ENCODE assay signal across 12 cellular contexts in the genomic region with DNA sequence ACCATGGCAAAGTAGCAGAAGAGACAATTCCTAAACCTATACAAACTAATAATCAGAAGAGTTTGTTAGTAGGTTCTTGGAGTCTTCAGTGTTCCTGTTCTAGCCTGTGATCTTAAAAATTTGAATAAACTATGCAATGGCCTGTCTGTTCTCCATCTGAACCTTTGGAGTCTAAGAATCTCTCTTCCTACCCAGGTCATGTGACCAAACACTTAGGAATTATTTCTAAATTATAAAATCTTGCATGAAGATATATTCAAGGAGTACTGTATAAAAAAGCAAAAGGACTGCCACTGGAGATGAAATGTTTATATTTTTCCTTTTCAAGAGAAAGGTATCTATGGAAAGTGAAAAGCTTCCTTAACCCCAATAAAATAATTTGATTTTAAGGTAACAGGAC. TPM values are rescaled to one million over a fixed set of nuclear protein-coding genes. Genes with fewer than 3 reads are reported as not detected.
DNase-seq lines count a peak whose midpoint lies in the region; ATAC-seq, FAIRE-seq and TF ChIP-seq lines count a peak whose summit lies in the region.
"Had no signal": no experiment of that assay in that cellular context is flagged by ENCODE, and none has a peak within 500 bp of the region (broad histone marks: within the 10 kb centered on the region; RNA-seq: fewer than 3 reads in every experiment).

No MANE protein-coding gene starts in this region.

- in situ Hi-C loops in HepG2 (cut with HindIII; ENCODE audit: extremely low pct_ligation_motif_present, low pct_unique_long_range_greater_than_20kb), result no loop called here

- BruUV-seq in HepG2 (replicated peaks; lab: Mats Ljungman, UMichigan) (no TSS peak), endothelial cell of umbilical vein (replicated peaks; lab: Mats Ljungman, UMichigan) (no TSS peak)

- no peak for TF ChIP-seq RAD21 in HepG2 (CRISPR knock-in tag; IDR thresholded peaks at IDR 0.05)

- DNase-seq in HepG2 (ENCODE audit: low spot score), result no peak
- DNase-seq in right lobe of liver, result no peak
- DNase-seq in RWPE2 (ENCODE audit: low spot score), result no peak
- no peak for DNase-seq in endothelial cell of umbilical vein (ENCODE audit: low read depth, low spot score)
- no peak for DNase-seq in NCI-H2029 treated with DMSO at 0.1 percent for 48 hours (lab: John Stamatoyannopoulos, UW)
- DNase-seq in effector CD4-positive, alpha-beta T cell, result no peak
- no peak for DNase-seq in kidney tubule cell (ENCODE audit: low spot score)
- DNase-seq: effector memory CD4-positive, alpha-beta T cell; NCI-H1436; NK-92 treated with Interleukin-12 subunit alpha and Interleukin-12 subunit beta, amount 100 ng/mL, for 24 hours had no signal

- no peak overlapping the region for H2AFZ ChIP-seq in HepG2 (ENCODE audit: low read length)
- no peak overlapping the region for H2AFZ ChIP-seq in endothelial cell of umbilical vein (ENCODE audit: low read depth, low read length)

- FAIRE-seq in HepG2 (lab: Jason Lieb, UNC) (no peak), endothelial cell of umbilical vein (lab: Jason Lieb, UNC) (no peak)

- H3K9me1 ChIP-seq in endothelial cell of umbilical vein (replicated peaks; ENCODE audit: control insufficient read depth, extremely low read depth, insufficient read depth, low read length), result no peaks in the 10 kb centered on the region

- H3K9me3 ChIP-seq in HepG2 (ENCODE audit: low read length) (no peaks in the 10 kb centered on the region), right lobe of liver (no peaks in the 10 kb centered on the region), RWPE2 (ENCODE audit: severe bottlenecking) (no peaks in the 10 kb centered on the region), endothelial cell of umbilical vein (replicated peaks; ENCODE audit: control insufficient read depth, insufficient read depth, low read length) (no peaks in the 10 kb centered on the region)

- H3K27me3 ChIP-seq in HepG2 (ENCODE audit: control insufficient read depth in 1 of 2, insufficient read depth in 2 of 2, low read length in 2 of 2) (no peaks in the 10 kb centered on the region), right lobe of liver (peaks cover 0 to 28% of the 10 kb centered on the region in 2 donors), RWPE2 (ENCODE audit: insufficient read depth, poor library complexity, severe bottlenecking) (no peaks in the 10 kb centered on the region), endothelial cell of umbilical vein (ENCODE audit: control insufficient read depth in 2 of 2, insufficient read depth in 2 of 2, low read length in 2 of 2) (no peaks in the 10 kb centered on the region)

- H3K4me2 ChIP-seq in HepG2 (ENCODE audit: low read depth, low read length) (peak overlapping the region; percentile 87), endothelial cell of umbilical vein (ENCODE audit: insufficient read depth, low read length) (peak overlapping the region; percentile 77)

- H3K4me3 ChIP-seq in HepG2 (replicated peaks in 1 of 3; ENCODE audit: insufficient read depth in 1 of 3, low read depth in 2 of 3, low read length in 3 of 3) (peak overlapping the region in 2 of 3 experiments; percentile 79 to 93; a peak in 4 of 6 replicates), right lobe of liver (no peak overlapping the region), RWPE2 (ENCODE audit: severe bottlenecking) (peak overlapping the region; percentile 98), endothelial cell of umbilical vein (replicated peaks in 1 of 3; ENCODE audit: insufficient read depth in 1 of 3, low read depth in 1 of 3, low read length in 3 of 3) (peak overlapping the region in 2 of 3 experiments; percentile 76 to 89)

- no peak for TF ChIP-seq POLR2A in HepG2 (IDR thresholded peaks at IDR 0.05; ENCODE audit: insufficient read depth in 1 of 2, low read depth in 2 of 2, low read length in 2 of 2)
- TF ChIP-seq POLR2A in right lobe of liver (IDR thresholded peaks at IDR 0.05), result no peak
- TF ChIP-seq POLR2A in endothelial cell of umbilical vein (IDR thresholded peaks at IDR 0.05; ENCODE audit: low read depth, low read length), result no peak

- intact Hi-C loops in HepG2 (cut with micrococcal nuclease; ENCODE audit: unreplicated experiment), result loop anchor here (1.0 kb wide), 1 partner anchor 88 kb away; no protein-coding TSS in a partner anchor
- intact Hi-C loops in right lobe of liver (cut with DNase I), result no loop called here
- intact Hi-C loops in endothelial cell of umbilical vein (cut with micrococcal nuclease), result no loop called here

- H3K9ac ChIP-seq in HepG2 (ENCODE audit: insufficient read depth, low read depth, low read length), result no peak overlapping the region
- H3K9ac ChIP-seq in endothelial cell of umbilical vein (replicated peaks; ENCODE audit: extremely low read depth, insufficient read depth, low read length), result no peak overlapping the region

- TF ChIP-seq CTCF in HepG2 (CRISPR knock-in tag; IDR thresholded peaks at IDR 0.05) (no peak), right lobe of liver (IDR thresholded peaks at IDR 0.05) (no peak), RWPE2 (IDR thresholded peaks at IDR 0.05; ENCODE audit: poor library complexity, severe bottlenecking) (no peak), endothelial cell of umbilical vein (IDR thresholded peaks at IDR 0.05; ENCODE audit: extremely low read depth in 1 of 2, insufficient read depth in 1 of 2, low read depth in 1 of 2, low read length in 2 of 2) (no peak)

- H3K4me1 ChIP-seq in HepG2 (ENCODE audit: insufficient read depth, low read length) (peaks cover 34% of the 10 kb centered on the region), right lobe of liver (peaks cover 0 to 15% (median 4%) of the 10 kb centered on the region in 4 donors), RWPE2 (ENCODE audit: insufficient read depth, poor library complexity, severe bottlenecking) (peaks cover 25% of the 10 kb centered on the region), endothelial cell of umbilical vein (ENCODE audit: control insufficient read depth, extremely low read depth, insufficient read depth, low read length) (peaks cover 32% of the 10 kb centered on the region)

- H4K20me1 ChIP-seq in HepG2 (ENCODE audit: insufficient read depth, low read length) (no peaks in the 10 kb centered on the region), endothelial cell of umbilical vein (replicated peaks; ENCODE audit: control insufficient read depth, extremely low read depth, insufficient read depth, low read length) (no peaks in the 10 kb centered on the region)

- CTCF ChIA-PET in HepG2 (lab: Yijun Ruan, JAX; ENCODE audit: low intra/inter-chr PET ratio, low total read pairs), result no interaction called here
- CTCF ChIA-PET in endothelial cell of umbilical vein (lab: Charles Lee), result interaction anchor here (1.0 to 1.8 kb wide), 4 partner anchors 11 to 35 kb away, joined by 3 to 6 read pairs (median 3); no protein-coding TSS in a partner anchor

- POLR2A ChIA-PET in HepG2 (lab: Yijun Ruan, JAX) (no interaction called here), endothelial cell of umbilical vein (lab: Charles Lee) (no interaction called here)

- TF ChIP-seq EP300 in HepG2 (IDR thresholded peaks at IDR 0.05; ENCODE audit: low read depth in 2 of 2, low read length in 2 of 2) (no peak), HepG2 (CRISPR knock-in tag; IDR thresholded peaks at IDR 0.05; ENCODE audit: borderline replicate concordance) (no peak)

- dilution Hi-C loops in endothelial cell of umbilical vein (cut with MboI; ENCODE audit: extremely low pct_ligation_motif_present, low sequenced_read_pairs), result no loop called here

- H3K27ac ChIP-seq in HepG2 (ENCODE audit: extremely low read length, insufficient read depth, low read length), result no peak overlapping the region
- no peak overlapping the region for H3K27ac ChIP-seq in right lobe of liver
- H3K27ac ChIP-seq in RWPE2 (ENCODE audit: poor library complexity, severe bottlenecking), result no peak overlapping the region
- H3K27ac ChIP-seq in endothelial cell of umbilical vein (ENCODE audit: insufficient read depth, low read depth, low read length), result no peak overlapping the region

- H3K79me2 ChIP-seq in HepG2 (ENCODE audit: insufficient read depth, low read length) (peaks cover 47% of the 10 kb centered on the region), endothelial cell of umbilical vein (ENCODE audit: control insufficient read depth, insufficient read depth, low read length) (peaks cover 70% of the 10 kb centered on the region)

- H3K36me3 ChIP-seq in HepG2 (replicated peaks in 1 of 2; ENCODE audit: control insufficient read depth in 1 of 2, insufficient read depth in 2 of 2, low read length in 2 of 2), result peaks cover 0 to 33% of the 10 kb centered on the region in 2 experiments; a peak in 4 of 5 replicates
- no peaks in the 10 kb centered on the region for H3K36me3 ChIP-seq in right lobe of liver
- H3K36me3 ChIP-seq in RWPE2 (ENCODE audit: low read depth), result peaks cover 63% of the 10 kb centered on the region
- peaks cover 0 to 18% of the 10 kb centered on the region in 2 experiments for H3K36me3 ChIP-seq in endothelial cell of umbilical vein (ENCODE audit: control insufficient read depth in 2 of 2, extremely low read depth in 1 of 2, insufficient read depth in 2 of 2, low read length in 2 of 2)

- no peak for ATAC-seq in HepG2
- ATAC-seq in right lobe of liver, result no peak
- ATAC-seq in RWPE2 (ENCODE audit: low read depth), result no peak
- no peak for ATAC-seq in GM21381 (IDR thresholded peaks at IDR 0.05; ENCODE audit: unreplicated experiment)
- ATAC-seq: sciatic nerve had no signal

RNA-seq across cellular contexts. Expression of a gene that starts 2.4 kb away (rescaled TPM):
- total RNA-seq in HepG2 (2016; rRNA removed; fragmentation: Illumina TruSeq; extraction: Trizol) (22.9 and 54.3 TPM in 2 replicates), right lobe of liver (1 to 10 TPM in 4 of 6 experiments, under 1 TPM in 2; 0.42 to 4.6 (median 1.9) TPM), endothelial cell of umbilical vein (101 and 125 TPM in 2 replicates)
- total RNA-seq in HepG2 (2016; cell fraction: cytosol; rRNA removed; fragmentation: Illumina TruSeq; extraction: Trizol; ENCODE audit: low read depth), result 2.3 and 2.6 TPM in 2 replicates
- total RNA-seq in HepG2 (2016; cell fraction: insoluble cytoplasmic fraction; rRNA removed; fragmentation: Illumina TruSeq; extraction: Trizol), result 19.0 and 47.1 TPM in 2 replicates
- total RNA-seq in HepG2 (2016; cell fraction: membrane; rRNA removed; fragmentation: Illumina TruSeq; extraction: Trizol), result 8.0 and 10.9 TPM in 2 replicates
- total RNA-seq in HepG2 (2016; cell fraction: nucleus; rRNA removed; fragmentation: Illumina TruSeq; extraction: Trizol), result 63.2 and 64.1 TPM in 2 replicates
- polyA plus RNA-seq in HepG2 (2011; rRNA removed) (4.7 and 6.7 TPM in 2 replicates), endothelial cell of umbilical vein (12.8 and 16.2 TPM in 2 replicates)
- polyA plus RNA-seq in HepG2 (2011; cell fraction: cytosol; rRNA removed), result 5.0 and 5.1 TPM in 2 replicates
- 10.0 and 14.1 TPM in 2 replicates for polyA plus RNA-seq in HepG2 (2011; cell fraction: nucleus; rRNA removed)
- 6.6 and 17.1 TPM in 2 replicates for polyA plus RNA-seq in HepG2 (2012)
- 1.0 and 1.3 TPM in 2 replicates for polyA plus RNA-seq in HepG2 (2016; cell fraction: cytosol; fragmentation: Illumina TruSeq; extraction: Trizol; ENCODE audit: low read depth)
- polyA plus RNA-seq in HepG2 (2016; cell fraction: insoluble cytoplasmic fraction; fragmentation: Illumina TruSeq; extraction: Trizol; ENCODE audit: low read depth), result 49.6 and 59.8 TPM in 2 replicates
- polyA plus RNA-seq in HepG2 (2016; cell fraction: membrane; fragmentation: Illumina TruSeq; extraction: Trizol; ENCODE audit: low read depth), result 2.2 and 3.0 TPM in 2 replicates
- polyA plus RNA-seq in HepG2 (2016; cell fraction: nucleus; fragmentation: Illumina TruSeq; extraction: Trizol; ENCODE audit: insufficient read depth, low read depth), result 88.9 and 112 TPM in 2 replicates
- polyA minus RNA-seq in HepG2 (2011; rRNA and poly(A)+ RNA removed; ENCODE audit: low replicate concordance), result 8.0 and 51.1 TPM in 2 replicates
- 16.7 and 21.3 TPM in 2 replicates for polyA minus RNA-seq in HepG2 (2011; cell fraction: cytosol; rRNA and poly(A)+ RNA removed)
- 25.5 and 35.3 TPM in 2 replicates for polyA minus RNA-seq in HepG2 (2011; cell fraction: nucleus; rRNA and poly(A)+ RNA removed)
- polyA plus RNA-seq in endothelial cell of umbilical vein (2011; cell fraction: cytosol; rRNA removed), result 27.8 and 31.1 TPM in 2 replicates
- 50.6 and 62.0 TPM in 2 replicates for polyA plus RNA-seq in endothelial cell of umbilical vein (2011; cell fraction: nucleus; rRNA removed)
- polyA plus RNA-seq in endothelial cell of umbilical vein (2012), result 23.9 and 62.4 TPM in 2 replicates
- polyA minus RNA-seq in endothelial cell of umbilical vein, result 20.7 and 23.3 TPM in 2 replicates
- polyA minus RNA-seq in endothelial cell of umbilical vein (2011; cell fraction: cytosol; rRNA and poly(A)+ RNA removed), result 82.4 TPM
- polyA minus RNA-seq in endothelial cell of umbilical vein (2011; cell fraction: nucleus; rRNA and poly(A)+ RNA removed), result 30.8 and 46.4 TPM in 2 replicates

Comparison
In these comparisons a context has a peak if more than half of its experiments do, and no peak if none do; other contexts are left out.
1. H3K4me3 ChIP-seq: peak in HepG2 (2 of 3), RWPE2 (single experiment) and endothelial cell of umbilical vein (2 of 3); none in right lobe of liver (0 of 3).